ENCODE assay signal across 10 cellular contexts in the genomic region with DNA sequence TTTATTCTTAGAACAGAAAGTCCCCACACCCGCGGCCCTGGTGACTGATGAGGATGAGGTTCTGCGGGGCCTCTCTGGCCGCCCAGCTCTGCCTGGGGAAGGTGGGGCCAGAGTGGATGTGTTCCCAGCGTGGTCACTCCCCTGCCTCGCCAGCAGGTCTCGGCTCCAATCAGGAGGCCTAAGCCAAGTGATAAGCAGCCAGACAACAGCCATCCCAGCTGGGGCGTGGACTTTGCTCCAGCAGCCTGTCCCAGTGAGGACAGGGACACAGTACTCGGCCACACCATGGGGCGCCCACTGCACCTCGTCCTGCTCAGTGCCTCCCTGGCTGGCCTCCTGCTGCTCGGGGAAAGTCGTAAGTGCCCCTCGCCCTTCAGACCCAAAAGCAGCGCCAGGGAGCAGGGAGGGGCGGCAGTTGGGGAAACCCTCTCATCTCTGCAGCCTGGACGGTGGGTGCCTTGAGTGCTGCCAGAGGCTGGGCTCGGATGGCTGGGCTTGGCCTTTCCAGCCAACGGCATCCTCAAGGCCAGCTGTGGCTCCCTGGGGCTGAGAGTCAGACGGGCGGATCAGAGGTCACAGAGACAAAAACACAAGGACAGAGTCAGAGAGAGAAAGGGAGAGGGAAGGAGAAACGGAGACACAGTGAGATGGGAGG. TPM values are rescaled to one million over a fixed set of nuclear protein-coding genes. Genes with fewer than 3 reads are reported as not detected.
A peak's percentile ranks its signal among the peaks of the same experiment; 100 is the strongest.
DNase-seq lines count a peak whose midpoint lies in the region; ATAC-seq lines count a peak whose summit lies in the region.
"Had no signal": no experiment of that assay in that cellular context is flagged by ENCODE, and none has a peak within 500 bp of the region (broad histone marks: within the 10 kb centered on the region; RNA-seq: fewer than 3 reads in every experiment).

A gene (plus strand): TSS at position 229 of the 655 bp plus-strand sequence. CDS start 57 bp downstream, at position 286.

- DNase-seq in GM04503 (ENCODE audit: low read depth) (peak; percentile 47), amniotic stem cell (lab: John Stamatoyannopoulos, UW) (peak; percentile 71), iPS DF 4.7 (ENCODE audit: extremely low read depth, low spot score) (peak; percentile 33), sciatic nerve (ENCODE audit: low spot score) (peak; percentile 75), midbrain (lab: John Stamatoyannopoulos, UW) (no peak), NCI-H187 (lab: John Stamatoyannopoulos, UW) (no peak), SIG-M5 (lab: John Stamatoyannopoulos, UW) (no peak)
- DNase-seq in activated naive CD4-positive, alpha-beta T cell treated with anti-CD3 and anti-CD28 coated beads for 36 hours: no peak
- DNase-seq: activated T-cell treated with anti-CD3 and anti-CD28 coated beads, Interleukin-2, amount 50 U/mL, for 1 hour; NCI-H69 had no signal

- peaks cover 10% of the 10 kb centered on the region for H3K27me3 Mint-ChIP-seq in activated naive CD4-positive, alpha-beta T cell treated with anti-CD3 and anti-CD28 coated beads for 36 hours (ENCODE audit: low read depth)

- H3K4me3 Mint-ChIP-seq in activated naive CD4-positive, alpha-beta T cell treated with anti-CD3 and anti-CD28 coated beads for 36 hours: no peak within 1 kb of the TSS

- peak; percentile 97 for ATAC-seq in sciatic nerve

- no peaks in the 10 kb centered on the region for H3K36me3 Mint-ChIP-seq in activated naive CD4-positive, alpha-beta T cell treated with anti-CD3 and anti-CD28 coated beads for 36 hours (ENCODE audit: low read depth)

- CTCF ChIA-PET in activated naive CD4-positive, alpha-beta T cell treated with anti-CD3 and anti-CD28 coated beads for 36 hours (lab: Charles Lee): no interaction called here

- intact Hi-C loops in sciatic nerve (cut with DNase I): no loop called here
- intact Hi-C loops in activated naive CD4-positive, alpha-beta T cell treated with anti-CD3 and anti-CD28 coated beads for 36 hours (cut with micrococcal nuclease): no loop called here

- H3K27ac Mint-ChIP-seq in activated naive CD4-positive, alpha-beta T cell treated with anti-CD3 and anti-CD28 coated beads for 36 hours: no peak within 1 kb of the TSS

- no peaks in the 10 kb centered on the region for H3K4me1 Mint-ChIP-seq in activated naive CD4-positive, alpha-beta T cell treated with anti-CD3 and anti-CD28 coated beads for 36 hours (ENCODE audit: low read depth)

- no peaks in the 10 kb centered on the region for H3K9me3 Mint-ChIP-seq in activated naive CD4-positive, alpha-beta T cell treated with anti-CD3 and anti-CD28 coated beads for 36 hours

RNA-seq across cellular contexts. Expression of the gene that starts here (rescaled TPM):
- 14.2 TPM for total RNA-seq in sciatic nerve
- not detected for total RNA-seq in activated naive CD4-positive, alpha-beta T cell treated with anti-CD3 and anti-CD28 coated beads for 36 hours

Comparison
In these comparisons a context has a peak if more than half of its experiments do, and no peak if none do; other contexts are left out.
1. RNA of the gene that starts here (total RNA-seq): 14.2 TPM in sciatic nerve (single experiment); not detected in activated naive CD4-positive, alpha-beta T cell treated with anti-CD3 and anti-CD28 coated beads for 36 hours; every median in the first group is over 10 times any median in the second.
2. DNase-seq: peak in GM04503 (single experiment), amniotic stem cell (single experiment), iPS DF 4.7 (single experiment) and sciatic nerve (single experiment); none in midbrain (single experiment), activated naive CD4-positive, alpha-beta T cell treated with anti-CD3 and anti-CD28 coated beads for 36 hours (single experiment), NCI-H187 (0 of 2) and SIG-M5 (single experiment).